14 cellular contexts compared by ENCODE assay signal in the genomic region with DNA sequence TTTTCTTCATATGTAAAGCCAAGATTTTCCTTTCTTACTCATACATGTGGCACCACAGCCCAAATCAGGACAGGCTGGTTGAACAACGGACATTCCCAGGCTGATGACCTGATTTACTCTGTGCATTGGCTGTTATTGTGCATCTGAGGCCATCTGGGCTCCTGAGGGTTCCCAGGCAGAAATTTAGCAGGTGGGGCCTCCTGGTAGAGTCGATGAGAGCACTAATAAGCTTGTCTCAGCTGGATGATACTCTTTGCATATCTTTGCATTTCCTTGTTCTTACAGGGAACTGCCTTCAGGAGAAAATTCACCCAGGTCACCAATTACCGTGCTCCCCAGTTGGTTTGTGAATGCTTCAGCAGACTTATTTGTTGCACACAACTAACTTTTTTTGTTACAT.
A peak's percentile ranks its signal among the peaks of the same experiment; 100 is the strongest.
DNase-seq lines count a peak whose midpoint lies in the region; ATAC-seq lines count a peak whose summit lies in the region.
"Had no signal": no experiment of that assay in that cellular context is flagged by ENCODE, and none has a peak within 500 bp of the region (broad histone marks: within the 10 kb centered on the region; RNA-seq: fewer than 3 reads in every experiment).

No MANE protein-coding gene starts in this region.

- H3K27ac ChIP-seq in aorta (ENCODE audit: low read depth in 1 of 2, low read length in 2 of 2) = no peak overlapping the region
- H3K27ac ChIP-seq: BLaER1 treated with 17β-estradiol and CSF1 and Interleukin-3, amounts not matched to agents 10 nM and 100 nM had no signal

- no peaks in the 10 kb centered on the region for H3K36me3 ChIP-seq in aorta (ENCODE audit: control insufficient read depth in 1 of 2, insufficient read depth in 2 of 2, low read length in 1 of 2)
- H3K36me3 ChIP-seq: BLaER1 treated with 17β-estradiol and CSF1 and Interleukin-3, amounts not matched to agents 10 nM and 100 nM had no signal

- no peak overlapping the region for H3K4me3 ChIP-seq in aorta (ENCODE audit: low read length in 2 of 2)
- H3K4me3 ChIP-seq: BLaER1 treated with 17β-estradiol and CSF1 and Interleukin-3, amounts not matched to agents 10 nM and 100 nM; GM23338 had no signal

- in situ Hi-C loops in G401 (cut with HindIII; ENCODE audit: low sequenced_read_pairs) = no loop called here

- no peaks in the 10 kb centered on the region for H3K4me1 ChIP-seq in aorta (ENCODE audit: control insufficient read depth in 1 of 2, insufficient read depth in 2 of 2, low read length in 2 of 2)
- H3K4me1 ChIP-seq: BLaER1 treated with 17β-estradiol and CSF1 and Interleukin-3, amounts not matched to agents 10 nM and 100 nM had no signal

- intact Hi-C loops in aorta (cut with DNase I) = no loop called here

- no peaks in the 10 kb centered on the region for H3K9me3 ChIP-seq in aorta (ENCODE audit: control insufficient read depth, low read length)

- no peak for ATAC-seq in aorta (ENCODE audit: low FRiP score)
- ATAC-seq: CD8-positive, alpha-beta T cell; GM23338 had no signal

- no peaks in the 10 kb centered on the region for H3K27me3 ChIP-seq in aorta (ENCODE audit: control insufficient read depth in 1 of 2, insufficient read depth in 2 of 2, low read length in 1 of 2)
- H3K27me3 ChIP-seq: BLaER1 treated with 17β-estradiol and CSF1 and Interleukin-3, amounts not matched to agents 10 nM and 100 nM had no signal

- 68 to 75% methylated on average over 3 of the region's 3 CpGs for WGBS in aorta, 2 donors

- DNase-seq in G401 (ENCODE audit: low spot score) (peak; percentile 47), NCI-H526 treated with DMSO at 0.1 percent for 48 hours (lab: John Stamatoyannopoulos, UW) (peak; percentile 65), cerebellum (ENCODE audit: low spot score) (peak; percentile 1), retina (peak; percentile 34), aorta (no peak), NCI-H1417 (lab: John Stamatoyannopoulos, UW) (no peak)
- DNase-seq: Calu3; CD8-positive, alpha-beta T cell; DMS79; GF-D8; HCEC 1CT; IMR-90 had no signal

Comparison
In these comparisons a context has a peak if more than half of its experiments do, and no peak if none do; other contexts are left out.
1. DNase-seq: peak in G401 (single experiment), NCI-H526 treated with DMSO at 0.1 percent for 48 hours (single experiment), cerebellum (single experiment) and retina (single experiment); none in aorta (0 of 2) and NCI-H1417 (0 of 3).